Comparison of ENCODE assay signal across 18 cellular contexts in genomic region chr2:43115884-43116283, GRCh38.
DNase-seq lines count a peak whose midpoint lies in the region; ATAC-seq, FAIRE-seq and TF ChIP-seq lines count a peak whose summit lies in the region.
"Had no signal": no experiment of that assay in that cellular context is flagged by ENCODE, and none has a peak within 500 bp of the region (broad histone marks: within the 10 kb centered on the region; RNA-seq: fewer than 3 reads in every experiment).

No MANE protein-coding gene starts in this region.

- TF ChIP-seq POLR2A in HepG2 (IDR thresholded peaks at IDR 0.05; ENCODE audit: insufficient read depth in 1 of 2, low read depth in 2 of 2, low read length in 2 of 2) (no peak), right lobe of liver (IDR thresholded peaks at IDR 0.05) (no peak)

- H3K4me3 Mint-ChIP-seq in WTC11 = no peak overlapping the region
- H3K4me3 Mint-ChIP-seq: CD4-positive, alpha-beta memory T cell; HFFc6 had no signal

- no peak overlapping the region for H3K9ac ChIP-seq in HepG2 (ENCODE audit: insufficient read depth, low read depth, low read length)
- H3K9ac ChIP-seq in PC-3 (ENCODE audit: low read length) = no peak overlapping the region

- peaks cover 8% of the 10 kb centered on the region for H3K27me3 Mint-ChIP-seq in WTC11 (ENCODE audit: low read depth)

- peaks cover 32% of the 10 kb centered on the region for H3K9me3 Mint-ChIP-seq in WTC11

- FAIRE-seq in HepG2 (lab: Jason Lieb, UNC) = no peak
- FAIRE-seq: D721Med, GM19239 had no signal

- 76% methylated on average over 5 of the region's 5 CpGs for WGBS in HepG2 (ENCODE audit: low lambda C conversion rate)
- WGBS in right lobe of liver (ENCODE audit: insufficient coverage, low coverage, low lambda C conversion rate, missing lambda C conversion rate) = 70% methylated on average over 5 of the region's 5 CpGs

- no peak overlapping the region for H3K27ac ChIP-seq in HepG2 (ENCODE audit: extremely low read length, insufficient read depth, low read length)
- H3K27ac ChIP-seq in right lobe of liver = no peak overlapping the region
- peak overlapping the region; percentile 50 for H3K27ac ChIP-seq in neutrophil
- H3K27ac ChIP-seq in PC-3 (ENCODE audit: low read length) = no peak overlapping the region

- no peak for TF ChIP-seq CTCF in HepG2 (CRISPR knock-in tag; IDR thresholded peaks at IDR 0.05)
- TF ChIP-seq CTCF in right lobe of liver (IDR thresholded peaks at IDR 0.05) = no peak
- TF ChIP-seq CTCF in WTC11 (IDR thresholded peaks at IDR 0.05) = no peak
- TF ChIP-seq CTCF in neutrophil (IDR thresholded peaks at IDR 0.05) = no peak
- no peak for TF ChIP-seq CTCF in PC-3 (conservative IDR thresholded peaks at IDR 0.05; ENCODE audit: low read depth, low read length)

- H3K27me3 ChIP-seq in HepG2 (ENCODE audit: control insufficient read depth in 1 of 2, insufficient read depth in 2 of 2, low read length in 2 of 2) = no peaks in the 10 kb centered on the region
- no peaks in the 10 kb centered on the region for H3K27me3 ChIP-seq in right lobe of liver
- H3K27me3 ChIP-seq in neutrophil = no peaks in the 10 kb centered on the region
- no peaks in the 10 kb centered on the region for H3K27me3 ChIP-seq in PC-3 (ENCODE audit: low read length)

- no peak for TF ChIP-seq EP300 in HepG2 (IDR thresholded peaks at IDR 0.05; ENCODE audit: low read depth in 2 of 2, low read length in 2 of 2)
- no peak for TF ChIP-seq EP300 in HepG2 (CRISPR knock-in tag; IDR thresholded peaks at IDR 0.05; ENCODE audit: borderline replicate concordance)

- H3K36me3 ChIP-seq in HepG2 (replicated peaks in 1 of 2; ENCODE audit: control insufficient read depth in 1 of 2, insufficient read depth in 2 of 2, low read length in 2 of 2) = no peaks in the 10 kb centered on the region
- H3K36me3 ChIP-seq in right lobe of liver = no peaks in the 10 kb centered on the region
- H3K36me3 ChIP-seq in neutrophil = no peaks in the 10 kb centered on the region
- peaks cover 6% of the 10 kb centered on the region; the same call in 1 of the 2 replicates for H3K36me3 ChIP-seq in PC-3 (ENCODE audit: low read depth, low read length)

- TF ChIP-seq RAD21 in HepG2 (CRISPR knock-in tag; IDR thresholded peaks at IDR 0.05) = no peak

- intact Hi-C loops in HepG2 (cut with micrococcal nuclease; ENCODE audit: unreplicated experiment) = no loop called here
- intact Hi-C loops in right lobe of liver (cut with DNase I) = no loop called here
- intact Hi-C loops in PC-3 (cut with micrococcal nuclease) = no loop called here

- POLR2A ChIA-PET in HepG2 (lab: Yijun Ruan, JAX) = interaction anchor here (1.4 kb wide), 1 partner anchor 111 kb away, joined by 3 read pairs; the partner anchor contains the start of gene ZFP36L2
- POLR2A ChIA-PET in WTC11 (lab: Charles Lee) = no interaction called here
- POLR2A ChIA-PET in PC-3 (lab: Charles Lee; ENCODE audit: unreplicated experiment) = no interaction called here

- CTCF ChIA-PET in HepG2 (lab: Yijun Ruan, JAX; ENCODE audit: low intra/inter-chr PET ratio, low total read pairs) = no interaction called here
- CTCF ChIA-PET in WTC11 (lab: Charles Lee) = no interaction called here
- CTCF ChIA-PET in PC-3 (lab: Charles Lee) = no interaction called here

- H3K4me1 Mint-ChIP-seq in WTC11 = peaks cover 3% of the 10 kb centered on the region; the same call in 1 of the 2 replicates

- H3F3A ChIP-seq in PC-3 (ENCODE audit: low read length, unreplicated experiment) = no peaks in the 10 kb centered on the region

- H4K20me1 ChIP-seq in HepG2 (ENCODE audit: insufficient read depth, low read length) (no peaks in the 10 kb centered on the region), PC-3 (ENCODE audit: low read length) (no peaks in the 10 kb centered on the region)

- H3K4me1 ChIP-seq in HepG2 (ENCODE audit: insufficient read depth, low read length) (peaks cover 37% of the 10 kb centered on the region), right lobe of liver (no peaks in the 10 kb centered on the region), neutrophil (ENCODE audit: control insufficient read depth in 1 of 2, insufficient read depth in 1 of 2, low read depth in 1 of 2, low read length in 1 of 2) (peaks cover 32 to 41% of the 10 kb centered on the region in 2 experiments), PC-3 (ENCODE audit: insufficient read depth, low read length) (0 out of 2 replicates have a peak, but pooled peaks cover 6% of the 10 kb centered on the region)

- ATAC-seq in HepG2 (no peak), right lobe of liver (no peak), WTC11 (peak; percentile 52), PC-3 (no peak), GM19455 (IDR thresholded peaks at IDR 0.05; ENCODE audit: unreplicated experiment) (no peak)

- DNase-seq in HepG2 (ENCODE audit: low spot score) (no peak), right lobe of liver (no peak), WTC11 (ENCODE audit: low spot score) (no peak), PC-3 (no peak), NCI-H2107 (lab: John Stamatoyannopoulos, UW) (no peak)
- DNase-seq: 8988T; C1 segment of cervical spinal cord; CD4-positive, alpha-beta memory T cell; COR-L47; DMS153; DMS79 treated with DMSO at 0.1 percent for 48 hours; GF-D8; HCEC 1CT; HFFc6 had no signal

- no peaks in the 10 kb centered on the region for H3K79me2 ChIP-seq in HepG2 (ENCODE audit: insufficient read depth, low read length)
- H3K79me2 ChIP-seq in PC-3 (ENCODE audit: low read length) = no peaks in the 10 kb centered on the region

- no peak overlapping the region for H3K27ac Mint-ChIP-seq in WTC11
- H3K27ac Mint-ChIP-seq: CD4-positive, alpha-beta memory T cell; HFFc6 had no signal

- H3K4me3 ChIP-seq in HepG2 (replicated peaks in 1 of 3; ENCODE audit: insufficient read depth in 1 of 3, low read depth in 2 of 3, low read length in 3 of 3) (no peak overlapping the region), right lobe of liver (no peak overlapping the region), neutrophil (ENCODE audit: low read depth in 1 of 2, low read length in 1 of 2) (no peak overlapping the region), PC-3 (ENCODE audit: low read length) (no peak overlapping the region)

- H3K9me3 ChIP-seq in HepG2 (ENCODE audit: low read length) (peaks cover 9% of the 10 kb centered on the region), right lobe of liver (peaks cover 0 to 6% (median 0%) of the 10 kb centered on the region in 4 donors), neutrophil (no peaks in the 10 kb centered on the region), PC-3 (ENCODE audit: low read length) (peaks cover 23% of the 10 kb centered on the region; the same call in 1 of the 2 replicates)

- BruUV-seq in HepG2 (replicated peaks; lab: Mats Ljungman, UMichigan) (no TSS peak), PC-3 (replicated peaks; lab: Mats Ljungman, UMichigan) (no TSS peak)

- peaks cover 30% of the 10 kb centered on the region for H3K36me3 Mint-ChIP-seq in WTC11

- H2AFZ ChIP-seq in HepG2 (ENCODE audit: low read length) = no peak overlapping the region
- no peak overlapping the region for H2AFZ ChIP-seq in PC-3 (ENCODE audit: low read length)

- no peak overlapping the region for H3K4me2 ChIP-seq in HepG2 (ENCODE audit: low read depth, low read length)
- H3K4me2 ChIP-seq in PC-3 (ENCODE audit: low read length) = no peak overlapping the region

- in situ Hi-C loops in HepG2 (cut with HindIII; ENCODE audit: extremely low pct_ligation_motif_present, low pct_unique_long_range_greater_than_20kb) = no loop called here

- H3K9me2 ChIP-seq in PC-3 (replicated peaks; ENCODE audit: low read length) = no peaks in the 10 kb centered on the region

TF ChIP-seq in HepG2, 621 proteins besides CTCF, POLR2A, EP300 and RAD21:
- no peak for TF ChIP-seq ZNF607 (CRISPR knock-in tag; IDR thresholded peaks at IDR 0.05; ENCODE audit: borderline replicate concordance)
- TF ChIP-seq FOSL2 (CRISPR knock-in tag; IDR thresholded peaks at IDR 0.05) = no peak
- TF ChIP-seq KLF13 (CRISPR knock-in tag; IDR thresholded peaks at IDR 0.05) = no peak
- TF ChIP-seq ZBTB33 (CRISPR knock-in tag; IDR thresholded peaks at IDR 0.05) = 0 out of 2 replicates have a peak, but pooled peaks have one; percentile 44
- no peak for TF ChIP-seq TARDBP (CRISPR knock-in tag; IDR thresholded peaks at IDR 0.05)

TF ChIP-seq in WTC11, 78 proteins besides CTCF, POLR2A, EP300 and RAD21 (continues in another document):
- no peak for TF ChIP-seq ATF1 (CRISPR knock-in tag; IDR thresholded peaks at IDR 0.05)
- no peak for TF ChIP-seq ARID4B (CRISPR knock-in tag; IDR thresholded peaks at IDR 0.05; ENCODE audit: borderline replicate concordance)
